ENCODE assay signal across 23 cellular contexts in genomic region chr1:119683893-119684292, GRCh38.
"Had no signal": no experiment of that assay in that cellular context is flagged by ENCODE, and none has a peak within 500 bp of the region (broad histone marks: within the 10 kb centered on the region; RNA-seq: fewer than 3 reads in every experiment).

No MANE protein-coding gene starts in this region.

- H3K36me3 ChIP-seq: MG63, SJSA1 had no signal

- H3K27ac ChIP-seq: SJSA1, SK-N-MC had no signal

- DNase-seq: IMR-90, Karpas-422, KG1, MG63, MV-4-11, NCI-H1048, NCI-H1105, NCI-H1417, NCI-H1436 treated with DMSO at 0.1 percent for 48 hours, NCI-H1694, NCI-H187 treated with DMSO at 0.1 percent for 48 hours, NCI-H2029 treated with DMSO at 0.1 percent for 48 hours, NCI-H2171 treated with DMSO at 0.1 percent for 48 hours, NCI-H345, NCI-H446 treated with DMSO at 0.1 percent for 48 hours, NCI-H510A treated with DMSO at 0.1 percent for 48 hours, NCI-H82, Right ventricle myocardium superior, RPMI8226, SIG-M5 had no signal

- H3K4me3 ChIP-seq: MG63, SJSA1, SK-N-MC had no signal

- ATAC-seq: HepG2 had no signal

- H3K9me3 ChIP-seq: MG63, SJSA1 had no signal

- H3K4me1 ChIP-seq: SJSA1 had no signal
